In the genomic region with DNA sequence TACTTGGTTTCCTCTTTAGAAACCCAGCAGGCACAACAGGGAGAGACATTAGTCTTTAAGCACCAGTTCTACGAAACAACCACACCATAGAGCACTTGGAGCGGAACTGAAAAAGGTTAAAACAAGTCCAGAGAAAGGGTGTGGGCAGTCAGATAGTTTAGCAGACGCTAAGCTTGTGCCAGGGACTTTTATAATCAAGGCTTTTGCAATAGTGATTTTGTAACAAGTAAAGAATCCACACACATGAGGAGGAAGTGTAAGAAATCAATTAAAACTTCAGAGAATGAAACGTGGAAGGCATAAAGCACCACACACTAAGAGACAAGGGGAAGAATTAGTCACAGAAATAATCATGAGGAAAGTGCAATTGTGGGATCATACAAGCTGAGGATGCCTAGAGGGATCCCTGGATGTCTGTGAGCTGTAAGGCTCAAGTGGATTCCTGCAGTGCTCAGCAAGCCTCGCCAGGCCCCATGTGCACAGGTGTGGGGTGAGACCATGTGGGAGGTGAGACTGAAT, we compare ENCODE assay signal across 1 cellular context.
TF ChIP-seq lines count a peak whose summit lies in the region.

No MANE protein-coding gene starts in this region.

TF ChIP-seq in WTC11, 78 proteins besides CTCF, POLR2A, EP300 and RAD21 (continued from another document):
- TF ChIP-seq, protein P1, sequence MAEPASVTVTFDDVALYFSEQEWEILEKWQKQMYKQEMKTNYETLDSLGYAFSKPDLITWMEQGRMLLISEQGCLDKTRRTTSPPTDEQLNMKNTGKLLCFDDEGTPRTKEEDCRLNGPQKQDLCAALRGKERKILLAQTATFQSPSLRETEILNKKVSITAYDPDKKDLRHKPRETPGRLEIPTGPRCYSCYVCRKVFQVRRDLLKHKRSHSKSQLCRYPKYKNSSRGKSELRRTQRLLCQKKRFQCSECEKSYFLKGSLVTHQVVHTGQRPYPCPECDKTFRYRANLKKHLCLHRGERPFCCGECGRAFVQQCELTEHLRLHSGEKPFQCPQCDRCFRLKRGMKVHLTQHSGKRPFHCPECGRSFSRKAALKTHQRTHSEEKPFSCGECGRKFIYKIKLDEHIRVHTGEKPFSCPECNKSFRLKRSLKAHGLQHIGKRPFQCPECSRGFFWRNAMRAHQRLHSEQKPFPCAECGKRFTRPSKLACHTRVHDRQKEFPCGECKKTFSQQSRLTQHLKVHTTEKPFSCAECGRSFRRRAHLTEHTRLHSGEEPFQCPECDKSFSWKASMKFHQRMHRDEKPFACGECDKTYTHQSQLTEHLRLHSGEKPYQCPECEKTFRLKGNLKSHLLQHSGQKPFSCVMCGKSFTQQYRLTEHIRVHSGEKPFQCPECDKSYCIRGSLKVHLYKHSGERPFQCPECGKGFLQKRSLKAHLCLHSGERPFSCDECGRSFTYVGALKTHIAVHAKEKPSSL (CRISPR knock-in tag; conservative IDR thresholded peaks at IDR 0.05), result no peak
